In the genomic region with DNA sequence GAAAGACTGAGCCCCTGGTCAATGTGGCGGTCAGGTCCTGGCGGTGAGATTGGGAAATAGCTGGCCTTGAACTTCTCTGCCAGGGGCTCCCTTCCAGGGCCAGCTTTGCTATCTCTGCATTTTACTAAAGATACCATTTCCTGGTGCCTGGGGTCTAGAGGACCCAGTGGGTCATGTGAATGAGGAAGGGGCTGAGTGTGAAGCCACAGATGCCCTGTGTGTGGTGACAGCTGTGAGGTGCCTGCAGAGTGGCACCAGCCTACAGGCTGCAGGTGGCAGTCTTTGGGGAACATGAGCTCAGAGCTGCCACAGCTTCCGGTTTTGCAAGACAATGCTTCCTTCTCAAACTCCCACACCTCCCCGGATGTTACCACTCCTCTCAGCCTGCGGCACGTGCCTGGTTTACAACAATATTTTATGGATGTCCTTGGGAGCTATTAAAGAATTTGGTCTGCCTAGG, we compare ENCODE assay signal across 9 cellular contexts. TPM values are rescaled to one million over a fixed set of nuclear protein-coding genes. Genes with fewer than 3 reads are reported as not detected.
DNase-seq lines count a peak whose midpoint lies in the region; ATAC-seq and TF ChIP-seq lines count a peak whose summit lies in the region.
"Had no signal": no experiment of that assay in that cellular context is flagged by ENCODE, and none has a peak within 500 bp of the region (broad histone marks: within the 10 kb centered on the region; RNA-seq: fewer than 3 reads in every experiment).

No MANE protein-coding gene starts in this region.

- TF ChIP-seq CTCF in epithelial cell of proximal tubule (conservative IDR thresholded peaks at IDR 0.05; ENCODE audit: low read depth, low read length) (peak; percentile 21), ascending aorta (IDR thresholded peaks at IDR 0.05) (peak in 1 of 3 experiments; percentile 4)

- ATAC-seq in activated CD4-positive, CD25-positive, alpha-beta regulatory T cell treated with anti-CD3 and anti-CD28 coated beads, Interleukin-2, amount 50 U/mL, for 24 hours, result peak; percentile 80 to 82
- ATAC-seq in HG03432 (IDR thresholded peaks at IDR 0.05; ENCODE audit: unreplicated experiment), result peak; percentile 73

- intact Hi-C loops in ascending aorta (cut with DNase I), result no loop called here

- DNase-seq in activated CD4-positive, CD25-positive, alpha-beta regulatory T cell treated with anti-CD3 and anti-CD28 coated beads, Interleukin-2, amount 50 U/mL, for 72 hours, result no peak
- DNase-seq in T-helper 9 cell (peak; percentile 13), epithelial cell of proximal tubule (ENCODE audit: low read depth) (no peak), NCI-H1048 (lab: John Stamatoyannopoulos, UW) (no peak), ascending aorta (ENCODE audit: low spot score in 2 of 2) (no peak)
- peak; percentile 50 for DNase-seq in stimulated activated CD4-positive, alpha-beta T cell treated with anti-CD3 and anti-CD28 coated beads, Interleukin-1b, Interleukin-23, amount 100 ng/mL, for 48 hours

- H3K27ac ChIP-seq in ascending aorta, result no peak overlapping the region
- H3K27ac ChIP-seq: parathyroid adenoma had no signal

- H3K4me1 ChIP-seq in ascending aorta, result no peaks in the 10 kb centered on the region
- H3K4me1 ChIP-seq: parathyroid adenoma had no signal

- H3K4me3 ChIP-seq in epithelial cell of proximal tubule (ENCODE audit: low read depth, low read length) (no peak overlapping the region), ascending aorta (no peak overlapping the region)

- no peaks in the 10 kb centered on the region for H3K9me3 ChIP-seq in ascending aorta

- H3K36me3 ChIP-seq in ascending aorta, result no peaks in the 10 kb centered on the region

- no peaks in the 10 kb centered on the region for H3K27me3 ChIP-seq in ascending aorta

RNA-seq across cellular contexts. Expression of a gene that starts 5.2 kb away (rescaled TPM):
- not detected in 2 replicates for total RNA-seq in epithelial cell of proximal tubule
- not detected for total RNA-seq in ascending aorta

RNA-seq across cellular contexts. Expression of a gene that starts 32.8 kb away (rescaled TPM):
- total RNA-seq in epithelial cell of proximal tubule, result 1.8 and 3.3 TPM in 2 replicates
- 0.96 TPM for total RNA-seq in ascending aorta

Comparison
In these comparisons a context has a peak if more than half of its experiments do, and no peak if none do; other contexts are left out.
1. DNase-seq: peak in T-helper 9 cell (single experiment) and stimulated activated CD4-positive, alpha-beta T cell treated with anti-CD3 and anti-CD28 coated beads, Interleukin-1b, Interleukin-23, amount 100 ng/mL, for 48 hours (single experiment); none in activated CD4-positive, CD25-positive, alpha-beta regulatory T cell treated with anti-CD3 and anti-CD28 coated beads, Interleukin-2, amount 50 U/mL, for 72 hours (single experiment), epithelial cell of proximal tubule (single experiment), NCI-H1048 (single experiment) and ascending aorta (0 of 2).